In genomic region chr11:61162092-61162935, GRCh38 we compare ENCODE assay signal across 8 cellular contexts. TPM values are rescaled to one million over a fixed set of nuclear protein-coding genes. Genes with fewer than 3 reads are reported as not detected.
DNase-seq lines count a peak whose midpoint lies in the region; ATAC-seq and TF ChIP-seq lines count a peak whose summit lies in the region.

No MANE protein-coding gene starts in this region.

- no peak for ATAC-seq in central memory CD8-positive, alpha-beta T cell (replicated peaks; ENCODE audit: extremely low read depth, poor library complexity, severe bottlenecking)
- ATAC-seq in memory B cell (ENCODE audit: low read depth) (peak; percentile 2), GM21619 (IDR thresholded peaks at IDR 0.05; ENCODE audit: unreplicated experiment) (no peak), GM18873 (IDR thresholded peaks at IDR 0.05; ENCODE audit: low FRiP score, unreplicated experiment) (no peak)

- H3K27me3 ChIP-seq in Peyer's patch (no peaks in the 10 kb centered on the region), thyroid gland (no peaks in the 10 kb centered on the region)

- intact Hi-C loops in thyroid gland (cut with DNase I): loop anchor here (10.0 kb wide), 1 partner anchor 248 kb away; the partner anchor contains the start of gene TMEM109

- H3K27ac Mint-ChIP-seq in central memory CD8-positive, alpha-beta T cell (ENCODE audit: low read depth): peak overlapping the region; percentile 95
- H3K27ac Mint-ChIP-seq in memory B cell: peak overlapping the region; percentile 97

- peaks cover 0 to 39% (median 0%) of the 10 kb centered on the region in 4 donors for H3K4me1 ChIP-seq in Peyer's patch
- H3K4me1 ChIP-seq in thyroid gland: peaks cover 22 to 33% of the 10 kb centered on the region in 2 donors

- H3K27ac ChIP-seq in Peyer's patch (peak overlapping the region; percentile 14 to 93 (median 90)), thyroid gland (peak overlapping the region in 2 of 3 donors; percentile 96 to 98)

- TF ChIP-seq POLR2A in Peyer's patch (IDR thresholded peaks at IDR 0.05) (no peak), thyroid gland (IDR thresholded peaks at IDR 0.05) (no peak)

- H3K4me3 ChIP-seq in HFF-Myc (replicated peaks; ENCODE audit: low read depth, low read length) (peak overlapping the region; percentile 67), Peyer's patch (peak overlapping the region; percentile 62 to 98 (median 76)), thyroid gland (replicated peaks in 1 of 3) (peak overlapping the region in 2 of 3 donors; percentile 62 to 89)

- H3K36me3 Mint-ChIP-seq in central memory CD8-positive, alpha-beta T cell (ENCODE audit: insufficient read depth): peaks cover 24% of the 10 kb centered on the region
- H3K36me3 Mint-ChIP-seq in memory B cell: peaks cover 5% of the 10 kb centered on the region

- DNase-seq in CD1c-positive myeloid dendritic cell (ENCODE audit: extremely low spot score) (peak; percentile 89), HFF-Myc (ENCODE audit: extremely low read depth, low read depth) (no peak), Peyer's patch (peak in 1 of 3 donors; percentile 55), memory B cell (ENCODE audit: low spot score in 2 of 2) (peak in 1 of 2 donors; percentile 28), thyroid gland (peak in 1 of 2 donors; percentile 33)
- no peak for DNase-seq in central memory CD8-positive, alpha-beta T cell (ENCODE audit: low spot score in 2 of 2)

- H3K4me3 Mint-ChIP-seq in central memory CD8-positive, alpha-beta T cell: peak overlapping the region; percentile 82
- peak overlapping the region; percentile 88 for H3K4me3 Mint-ChIP-seq in memory B cell

- WGBS in thyroid gland, 2 donors: 68 to 73% methylated on average over 8 of the region's 8 CpGs

- H3K36me3 ChIP-seq in Peyer's patch (no peaks in the 10 kb centered on the region), thyroid gland (no peaks in the 10 kb centered on the region)

- TF ChIP-seq CTCF in HFF-Myc (IDR thresholded peaks at IDR 0.05; ENCODE audit: low read depth, low read length, missing control alignments) (no peak), Peyer's patch (IDR thresholded peaks at IDR 0.05) (no peak), thyroid gland (IDR thresholded peaks at IDR 0.05) (no peak)

- H3K4me1 Mint-ChIP-seq in central memory CD8-positive, alpha-beta T cell: peaks cover 38% of the 10 kb centered on the region
- peaks cover 50% of the 10 kb centered on the region for H3K4me1 Mint-ChIP-seq in memory B cell

- no peaks in the 10 kb centered on the region for H3K9me3 Mint-ChIP-seq in central memory CD8-positive, alpha-beta T cell
- H3K9me3 Mint-ChIP-seq in memory B cell: no peaks in the 10 kb centered on the region

- H3K27me3 Mint-ChIP-seq in central memory CD8-positive, alpha-beta T cell: no peaks in the 10 kb centered on the region
- no peaks in the 10 kb centered on the region for H3K27me3 Mint-ChIP-seq in memory B cell

- H3K9me3 ChIP-seq in Peyer's patch: no peaks in the 10 kb centered on the region
- no peaks in the 10 kb centered on the region for H3K9me3 ChIP-seq in thyroid gland

RNA-seq across cellular contexts. Expression of gene VPS37C, which starts 1.1 kb away (rescaled TPM):
- total RNA-seq in Peyer's patch (10 to 100 TPM; 28.9 to 56.9 (median 40.3) TPM), thyroid gland (10 to 100 TPM; 13.0 to 18.2 (median 15.9) TPM)

RNA-seq across cellular contexts. Expression of gene PGA3, which starts 41.0 kb away (rescaled TPM):
- total RNA-seq in Peyer's patch (not detected), thyroid gland (1 to 10 TPM in 2 of 4 donors, not detected in 2; 4.3 to 7.9 TPM)

RNA-seq across cellular contexts. Expression of gene PGA4, which starts 59.8 kb away (rescaled TPM):
- total RNA-seq in Peyer's patch (not detected), thyroid gland (1 to 10 TPM in 2 of 4 donors, not detected in 2; 4.6 to 8.1 TPM)
